In genomic region chr19:18419195-18419698, GRCh38 we compare ENCODE assay signal across 7 cellular contexts. TPM values are rescaled to one million over a fixed set of nuclear protein-coding genes. Genes with fewer than 3 reads are reported as not detected.
A peak's percentile ranks its signal among the peaks of the same experiment; 100 is the strongest.
DNase-seq lines count a peak whose midpoint lies in the region; ATAC-seq, FAIRE-seq and TF ChIP-seq lines count a peak whose summit lies in the region.

TSS of gene SSBP4 (plus strand) at chr19:18419398. CDS start at chr19:18419649, 251 bp downstream.

- H3K4me1 ChIP-seq in ectodermal cell (ENCODE audit: control insufficient read depth, insufficient read depth, low read length), result peaks cover 34% of the 10 kb centered on the region

- DNase-seq in GM12892 (ENCODE audit: insufficient read length) (peak; percentile 92), NCI-H510A treated with DMSO at 0.1 percent for 48 hours (lab: John Stamatoyannopoulos, UW) (peak; percentile 49), lower leg skin (ENCODE audit: low spot score in 2 of 2) (no peak)
- DNase-seq in activated CD4-positive, alpha-beta T cell treated with anti-CD3 and anti-CD28 coated beads, Interleukin-2, amount 50 U/mL, for 48 hours, result peak; percentile 68 to 72
- peak in 2 of 3 experiments; percentile 40 to 43 for DNase-seq in stimulated activated CD4-positive, alpha-beta T cell treated with anti-CD3 and anti-CD28 coated beads, TNF-alpha, amount 100 ng/mL, for 4 hours (ENCODE audit: low read depth in 3 of 3)

- H3K4me3 ChIP-seq in ectodermal cell (ENCODE audit: insufficient read depth, low read depth, low read length) (peak within 1 kb of the TSS; percentile 60), lower leg skin (ENCODE audit: low read depth, poor library complexity, severe bottlenecking) (peak within 1 kb of the TSS; percentile 64)

- H3K36me3 ChIP-seq in ectodermal cell (ENCODE audit: control insufficient read depth, insufficient read depth, low read length), result no peaks in the 10 kb centered on the region

- peak; percentile 9; the same call in 1 of the 2 replicates for TF ChIP-seq POLR2A in GM12892 (IDR thresholded peaks at IDR 0.05; ENCODE audit: low read depth, low read length)
- TF ChIP-seq POLR2A in lower leg skin (IDR thresholded peaks at IDR 0.05), result no peak

- no peak within 1 kb of the TSS for H3K27ac ChIP-seq in ectodermal cell (ENCODE audit: insufficient read depth, low read depth, low read length, poor library complexity, severe bottlenecking)

- no peak for TF ChIP-seq CTCF in lower leg skin (IDR thresholded peaks at IDR 0.05)

- peak; percentile 92 for FAIRE-seq in GM12892 (lab: Jason Lieb, UNC)

- intact Hi-C loops in lower leg skin (cut with DNase I; ENCODE audit: low total_unique reads), result no loop called here

- no peaks in the 10 kb centered on the region for H3K9me3 ChIP-seq in ectodermal cell (ENCODE audit: control insufficient read depth, low read length)

- H3K27me3 ChIP-seq in ectodermal cell (ENCODE audit: control insufficient read depth, insufficient read depth, low read length, poor library complexity, severe bottlenecking), result peaks cover 26% of the 10 kb centered on the region

- peak; percentile 37 for ATAC-seq in HG03103 (IDR thresholded peaks at IDR 0.05; ENCODE audit: low read depth, unreplicated experiment)

- WGBS in ectodermal cell, 2 experiments, result 0 to 1% methylated on average over 80 of the region's 80 CpGs
- WGBS in lower leg skin, 2 donors, result 0 to 2% methylated on average over 42 to 57 of the region's 80 CpGs

RNA-seq across cellular contexts. Expression of gene SSBP4, which starts in this region (rescaled TPM):
- 24.2 TPM for polyA plus RNA-seq in GM12892 (2012; ENCODE audit: missing spikeins)
- 72.3 TPM for polyA plus RNA-seq in ectodermal cell (2013, experiment 1 of 4)
- polyA plus RNA-seq in ectodermal cell (2013, experiment 2 of 4), result 58.6 TPM
- polyA plus RNA-seq in ectodermal cell (2013, experiment 3 of 4), result 62.9 TPM
- 70.4 TPM for polyA plus RNA-seq in ectodermal cell (2013, experiment 4 of 4)
- 10 to 100 TPM; 28.8 to 42.0 (median 36.0) TPM for total RNA-seq in lower leg skin

Comparison
In these comparisons a context has a peak if more than half of its experiments do, and no peak if none do; other contexts are left out.
1. DNase-seq: peak in GM12892 (single experiment), NCI-H510A treated with DMSO at 0.1 percent for 48 hours (single experiment), activated CD4-positive, alpha-beta T cell treated with anti-CD3 and anti-CD28 coated beads, Interleukin-2, amount 50 U/mL, for 48 hours (2 of 2) and stimulated activated CD4-positive, alpha-beta T cell treated with anti-CD3 and anti-CD28 coated beads, TNF-alpha, amount 100 ng/mL, for 4 hours (2 of 3); none in lower leg skin (0 of 2).